25 cellular contexts compared by ENCODE assay signal in genomic region chr13:22229916-22230315, GRCh38.
"Had no signal": no experiment of that assay in that cellular context is flagged by ENCODE, and none has a peak within 500 bp of the region (broad histone marks: within the 10 kb centered on the region; RNA-seq: fewer than 3 reads in every experiment).

No MANE protein-coding gene starts in this region.

- H3K27ac Mint-ChIP-seq: naive thymus-derived CD4-positive, alpha-beta T cell; nephron; neural progenitor cell; stimulated activated effector memory CD8-positive, alpha-beta T cell treated with anti-CD3 and anti-CD28 coated beads, Interleukin-12 subunit alpha, Interleukin-12 subunit beta, amount 100 ng/mL, for 72 hours had no signal

- H3K9me3 ChIP-seq: esophagus muscularis mucosa, gastroesophageal sphincter, heart right ventricle, left lung, prostate gland, sigmoid colon, stomach, thyroid gland, upper lobe of left lung had no signal

- DNase-seq: dermis blood vessel endothelial cell; effector memory CD4-positive, alpha-beta T cell; foreskin keratinocyte; heart right ventricle; hippocampal formation; left cardiac atrium; left lung; mammary epithelial cell; mesendoderm; midbrain; naive thymus-derived CD4-positive, alpha-beta T cell; right cardiac atrium; sigmoid colon; stimulated activated CD4-positive, alpha-beta T cell treated with anti-CD3 and anti-CD28 coated beads, Interleukin-2, amount 100 ng/mL, for 24 hours; stimulated activated CD4-positive, alpha-beta T cell treated with anti-CD3 and anti-CD28 coated beads, Interleukin-4, amount 100 ng/mL, for 24 hours; stomach; thyroid gland; upper lobe of left lung had no signal

- H3K4me1 ChIP-seq: foreskin keratinocyte, gastroesophageal sphincter, left lung, prostate gland, sigmoid colon, stomach, thyroid gland, upper lobe of left lung had no signal

- H3K36me3 ChIP-seq: esophagus muscularis mucosa, gastroesophageal sphincter, heart right ventricle, left lung, neural progenitor cell, prostate gland, sigmoid colon, stomach, thyroid gland, upper lobe of left lung had no signal

- H3K27me3 ChIP-seq: esophagus muscularis mucosa, foreskin keratinocyte, gastroesophageal sphincter, heart right ventricle, left lung, neural progenitor cell, sigmoid colon, stomach, thyroid gland, upper lobe of left lung had no signal

- H3K27ac ChIP-seq: coronary artery, esophagus muscularis mucosa, foreskin keratinocyte, gastroesophageal sphincter, heart right ventricle, left lung, neural progenitor cell, prostate gland, sigmoid colon, stomach, thyroid gland, upper lobe of left lung had no signal

- H3K36me3 Mint-ChIP-seq: naive thymus-derived CD4-positive, alpha-beta T cell; neural progenitor cell; stimulated activated effector memory CD8-positive, alpha-beta T cell treated with anti-CD3 and anti-CD28 coated beads, Interleukin-12 subunit alpha, Interleukin-12 subunit beta, amount 100 ng/mL, for 72 hours had no signal

- ATAC-seq: foreskin keratinocyte; gastroesophageal sphincter; heart right ventricle; left cardiac atrium; left lung; naive thymus-derived CD4-positive, alpha-beta T cell; right cardiac atrium; stimulated activated effector memory CD8-positive, alpha-beta T cell treated with anti-CD3 and anti-CD28 coated beads, Interleukin-12 subunit alpha, Interleukin-12 subunit beta, amount 100 ng/mL, for 72 hours had no signal

- H3K4me3 Mint-ChIP-seq: naive thymus-derived CD4-positive, alpha-beta T cell; nephron; neural progenitor cell; stimulated activated effector memory CD8-positive, alpha-beta T cell treated with anti-CD3 and anti-CD28 coated beads, Interleukin-12 subunit alpha, Interleukin-12 subunit beta, amount 100 ng/mL, for 72 hours had no signal

- H3K9me3 Mint-ChIP-seq: nephron; neural progenitor cell; stimulated activated effector memory CD8-positive, alpha-beta T cell treated with anti-CD3 and anti-CD28 coated beads, Interleukin-12 subunit alpha, Interleukin-12 subunit beta, amount 100 ng/mL, for 72 hours had no signal

- H3K27me3 Mint-ChIP-seq: naive thymus-derived CD4-positive, alpha-beta T cell had no signal

- H3K4me3 ChIP-seq: coronary artery, esophagus muscularis mucosa, gastroesophageal sphincter, heart right ventricle, left lung, neural progenitor cell, prostate gland, sigmoid colon, stomach, thyroid gland, upper lobe of left lung had no signal
